In genomic region chr19:488505-489417, GRCh38 we compare ENCODE assay signal across 8 cellular contexts. TPM values are rescaled to one million over a fixed set of nuclear protein-coding genes. Genes with fewer than 3 reads are reported as not detected.
A peak's percentile ranks its signal among the peaks of the same experiment; 100 is the strongest.
DNase-seq lines count a peak whose midpoint lies in the region; ATAC-seq and TF ChIP-seq lines count a peak whose summit lies in the region.

No MANE protein-coding gene starts in this region.

- no peaks in the 10 kb centered on the region for H3K27me3 ChIP-seq in Peyer's patch

- peak in 4 of 6 experiments; percentile 10 to 45 (median 32) for TF ChIP-seq CTCF in Peyer's patch (IDR thresholded peaks at IDR 0.05)

- H3K9me3 Mint-ChIP-seq in naive thymus-derived CD8-positive, alpha-beta T cell = no peaks in the 10 kb centered on the region
- peaks cover 2% of the 10 kb centered on the region for H3K9me3 Mint-ChIP-seq in stimulated activated memory B cell treated with anti-CD40 and anti-IgM and Interleukin-4, amounts not matched to agents 10 μg/mL and 1 μg/mL and 100 μg/mL, for 72 hours

- H3K4me3 ChIP-seq in Peyer's patch = peak overlapping the region; percentile 75 to 97 (median 95)

- TF ChIP-seq POLR2A in Peyer's patch (IDR thresholded peaks at IDR 0.05) = peak; percentile 66 to 81

- peak overlapping the region; percentile 36 to 95 (median 81) for H3K27ac Mint-ChIP-seq in naive thymus-derived CD8-positive, alpha-beta T cell
- peak overlapping the region; percentile 83 for H3K27ac Mint-ChIP-seq in stimulated activated memory B cell treated with anti-CD40 and anti-IgM and Interleukin-4, amounts not matched to agents 10 μg/mL and 1 μg/mL and 100 μg/mL, for 72 hours

- no peaks in the 10 kb centered on the region for H3K36me3 Mint-ChIP-seq in naive thymus-derived CD8-positive, alpha-beta T cell
- H3K36me3 Mint-ChIP-seq in stimulated activated memory B cell treated with anti-CD40 and anti-IgM and Interleukin-4, amounts not matched to agents 10 μg/mL and 1 μg/mL and 100 μg/mL, for 72 hours = no peaks in the 10 kb centered on the region

- no peaks in the 10 kb centered on the region for H3K36me3 ChIP-seq in KOPT-K1 (ENCODE audit: insufficient read depth, low read length)
- H3K36me3 ChIP-seq in Peyer's patch = no peaks in the 10 kb centered on the region

- peak; percentile 83 for ATAC-seq in GM21723 (IDR thresholded peaks at IDR 0.05; ENCODE audit: unreplicated experiment)
- ATAC-seq in naive thymus-derived CD8-positive, alpha-beta T cell = peak; percentile 96
- peak; percentile 95 for ATAC-seq in stimulated activated memory B cell treated with anti-CD40 and anti-IgM and Interleukin-4, amounts not matched to agents 10 μg/mL and 1 μg/mL and 100 μg/mL, for 72 hours

- POLR2A ChIA-PET in naive thymus-derived CD8-positive, alpha-beta T cell (lab: Charles Lee) = interaction anchor here (0.6 to 2.1 kb wide), 6 partner anchors 10 to 144 kb away, joined by 3 to 51 read pairs (median 3); partner anchors contain the start of genes SHC2 and TPGS1

- H3K4me1 Mint-ChIP-seq in naive thymus-derived CD8-positive, alpha-beta T cell = peaks cover 5 to 19% (median 10%) of the 10 kb centered on the region in 4 donors
- H3K4me1 Mint-ChIP-seq in stimulated activated memory B cell treated with anti-CD40 and anti-IgM and Interleukin-4, amounts not matched to agents 10 μg/mL and 1 μg/mL and 100 μg/mL, for 72 hours = peaks cover 15% of the 10 kb centered on the region

- peak overlapping the region; percentile 70 to 88 (median 78) for H3K4me3 Mint-ChIP-seq in naive thymus-derived CD8-positive, alpha-beta T cell
- H3K4me3 Mint-ChIP-seq in stimulated activated memory B cell treated with anti-CD40 and anti-IgM and Interleukin-4, amounts not matched to agents 10 μg/mL and 1 μg/mL and 100 μg/mL, for 72 hours = peak overlapping the region; percentile 82

- DNase-seq in DMS 273 treated with DMSO at 0.1 percent for 48 hours (lab: John Stamatoyannopoulos, UW) (peak; percentile 76), Peyer's patch (peak; percentile 92 to 97 (median 96)), activated T-helper 1 cell treated with Interleukin-2 at 50 U/mL for 16 hours (ENCODE audit: low read depth) (peak; percentile 90), fibroblast of gingiva (ENCODE audit: low read depth) (peak; percentile 96)
- peak; percentile 83 to 94 (median 90) for DNase-seq in naive thymus-derived CD8-positive, alpha-beta T cell

- H3K27ac ChIP-seq in KOPT-K1 (ENCODE audit: low read depth, low read length, poor library complexity, severe bottlenecking) = peak overlapping the region; percentile 90
- peak overlapping the region; percentile 89 to 92 (median 91) for H3K27ac ChIP-seq in Peyer's patch

- peaks cover 3 to 25% (median 8%) of the 10 kb centered on the region in 5 donors for H3K27me3 Mint-ChIP-seq in naive thymus-derived CD8-positive, alpha-beta T cell
- H3K27me3 Mint-ChIP-seq in stimulated activated memory B cell treated with anti-CD40 and anti-IgM and Interleukin-4, amounts not matched to agents 10 μg/mL and 1 μg/mL and 100 μg/mL, for 72 hours = peaks cover 9% of the 10 kb centered on the region

- H3K4me1 ChIP-seq in Peyer's patch = peaks cover 0 to 18% (median 5%) of the 10 kb centered on the region in 4 donors

- no peaks in the 10 kb centered on the region for H3K9me3 ChIP-seq in KOPT-K1 (ENCODE audit: insufficient read depth, low read length, poor library complexity, severe bottlenecking)
- peaks cover 0 to 4% (median 0%) of the 10 kb centered on the region in 4 donors for H3K9me3 ChIP-seq in Peyer's patch

RNA-seq across cellular contexts. Expression of gene MADCAM1, which starts 7.5 kb away (rescaled TPM):
- total RNA-seq in Peyer's patch = 10 to 100 TPM in 1 of 4 donors, 1 to 10 TPM in 3; 1.4 to 25.6 (median 5.1) TPM
- total RNA-seq in naive thymus-derived CD8-positive, alpha-beta T cell = 1 to 10 TPM; 1.1 to 1.2 TPM
- under 1 TPM; 0.17 to 0.33 (median 0.17) TPM for polyA plus RNA-seq in naive thymus-derived CD8-positive, alpha-beta T cell

RNA-seq across cellular contexts. Expression of gene TPGS1, which starts 18.5 kb away (rescaled TPM):
- 10 to 100 TPM; 11.6 to 35.7 (median 24.2) TPM for total RNA-seq in Peyer's patch
- 10 to 100 TPM; 31.5 to 33.0 TPM for total RNA-seq in naive thymus-derived CD8-positive, alpha-beta T cell
- 10 to 100 TPM; 31.6 to 43.3 (median 42.3) TPM for polyA plus RNA-seq in naive thymus-derived CD8-positive, alpha-beta T cell

RNA-seq across cellular contexts. Expression of gene SHC2, which starts 27.9 kb away (rescaled TPM):
- total RNA-seq in Peyer's patch = 10 to 100 TPM in 3 of 4 donors, 1 to 10 TPM in 1; 9.5 to 33.0 (median 18.3) TPM
- 1 to 10 TPM; 3.6 to 4.0 TPM for total RNA-seq in naive thymus-derived CD8-positive, alpha-beta T cell
- 1 to 10 TPM in 1 of 3 donors, under 1 TPM in 2; 0.30 to 1.8 (median 0.41) TPM for polyA plus RNA-seq in naive thymus-derived CD8-positive, alpha-beta T cell

RNA-seq across cellular contexts. Expression of gene CDC34, which starts 42.8 kb away (rescaled TPM):
- 10 to 100 TPM; 65.6 to 91.1 (median 75.2) TPM for total RNA-seq in Peyer's patch
- 10 to 100 TPM; 41.7 to 46.7 TPM for total RNA-seq in naive thymus-derived CD8-positive, alpha-beta T cell
- polyA plus RNA-seq in naive thymus-derived CD8-positive, alpha-beta T cell = 10 to 100 TPM; 20.6 to 43.5 (median 27.9) TPM

RNA-seq across cellular contexts. Expression of gene GZMM, which starts 55.1 kb away (rescaled TPM):
- total RNA-seq in Peyer's patch = 1 to 10 TPM in 2 of 4 donors, not detected in 2; 2.8 to 4.0 TPM
- 10 to 100 TPM; 46.9 to 55.9 TPM for total RNA-seq in naive thymus-derived CD8-positive, alpha-beta T cell
- polyA plus RNA-seq in naive thymus-derived CD8-positive, alpha-beta T cell = 100 to 1,000 TPM; 228 to 450 (median 333) TPM

Comparison
In these comparisons a context has a peak if more than half of its experiments do, and no peak if none do; other contexts are left out.
1. Peak in every context shown above with its lines: DNase-seq, ATAC-seq, H3K4me3 ChIP-seq and H3K27ac ChIP-seq.